Comparison of ENCODE assay signal across 22 cellular contexts in genomic region chr13:52832268-52832667, GRCh38.
DNase-seq lines count a peak whose midpoint lies in the region; ATAC-seq, FAIRE-seq and TF ChIP-seq lines count a peak whose summit lies in the region.
"Had no signal": no experiment of that assay in that cellular context is flagged by ENCODE, and none has a peak within 500 bp of the region (broad histone marks: within the 10 kb centered on the region; RNA-seq: fewer than 3 reads in every experiment).

No MANE protein-coding gene starts in this region.

- peak; percentile 85 for DNase-seq in COR-L47 (lab: John Stamatoyannopoulos, UW)
- DNase-seq in NCI-H2081 treated with DMSO at 0.1 percent for 48 hours (lab: John Stamatoyannopoulos, UW) = peak; percentile 29
- DNase-seq in NCI-H748 treated with DMSO at 0.1 percent for 48 hours (lab: John Stamatoyannopoulos, UW) = peak; percentile 94
- no peak for DNase-seq in activated CD4-positive, CD25-positive, alpha-beta regulatory T cell (lab: John Stamatoyannopoulos, UW)
- no peak for DNase-seq in GOT3 (lab: John Stamatoyannopoulos, UW)
- no peak for DNase-seq in urothelium cell line (ENCODE audit: low spot score)
- DNase-seq: activated CD4-positive, alpha-beta memory T cell treated with anti-CD3 and anti-CD28 coated beads, Interleukin-2, amount 10 ng/mL, durations not matched to agents 7 days and 5 days; activated effector memory CD4-positive, alpha-beta T cell treated with Interleukin-2 at 50 U/mL for 16 hours; activated naive CD8-positive, alpha-beta T cell treated with anti-CD3 and anti-CD28 coated beads, Interleukin-2, amount 10 ng/mL, durations not matched to agents 7 days and 5 days; dorsolateral prefrontal cortex; GF-D8; head of caudate nucleus; MG63; NCI-H524; Right ventricle myocardium superior; SW 1271 had no signal

- H3K36me3 ChIP-seq in HEK293 (ENCODE audit: control insufficient read depth in 2 of 2, insufficient read depth in 1 of 2, low read length in 2 of 2) = no peaks in the 10 kb centered on the region
- H3K36me3 ChIP-seq: MG63, neutrophil, suprapubic skin had no signal

- POLR2A ChIA-PET in HEK293 (lab: Yijun Ruan, JAX) = no interaction called here

- no peak for ATAC-seq in HG03342 (IDR thresholded peaks at IDR 0.05; ENCODE audit: unreplicated experiment)
- ATAC-seq: activated CD4-positive, CD25-positive, alpha-beta regulatory T cell treated with anti-CD3 and anti-CD28 coated beads, Interleukin-2, amount 50 U/mL, for 24 hours; stimulated activated memory B cell treated with anti-CD40 and anti-IgM and Interleukin-4, amounts not matched to agents 10 μg/mL and 1 μg/mL and 100 μg/mL, for 72 hours had no signal

- FAIRE-seq in urothelium cell line (lab: Jason Lieb, UNC) = no peak

- no peak for TF ChIP-seq CTCF in HEK293 (tag by site-specific recombination; IDR thresholded peaks at IDR 0.05)

- no peak overlapping the region for H3K27ac ChIP-seq in HEK293 (ENCODE audit: extremely low read depth, low read depth, low read length)
- H3K27ac ChIP-seq: dorsolateral prefrontal cortex, neutrophil, suprapubic skin had no signal

- CTCF ChIA-PET in HEK293 (lab: Yijun Ruan, JAX) = no interaction called here

- H3K4me1 ChIP-seq in HEK293 (ENCODE audit: control insufficient read depth, insufficient read depth, low read length) = no peaks in the 10 kb centered on the region; the same call in 1 of the 2 replicates
- H3K4me1 ChIP-seq: suprapubic skin had no signal

- H3K9me3 ChIP-seq in HEK293 (ENCODE audit: control insufficient read depth, insufficient read depth, low read depth, low read length) = no peaks in the 10 kb centered on the region
- H3K9me3 ChIP-seq: MG63, neutrophil, suprapubic skin had no signal

- no peak overlapping the region for H3K4me3 ChIP-seq in HEK293 (ENCODE audit: low read depth, low read length)
- H3K4me3 ChIP-seq: dorsolateral prefrontal cortex, MG63, suprapubic skin had no signal

TF ChIP-seq in HEK293, 187 proteins besides CTCF, POLR2A, EP300 and RAD21:
- TF ChIP-seq FEZF1 (tag by site-specific recombination; IDR thresholded peaks at IDR 0.05) = peak; percentile 95
- TF ChIP-seq BCL11A (tag by site-specific recombination; IDR thresholded peaks at IDR 0.05; ENCODE audit: low read depth) = no peak

Comparison
In these comparisons a context has a peak if more than half of its experiments do, and no peak if none do; other contexts are left out.
1. DNase-seq: peak in COR-L47 (single experiment), NCI-H2081 treated with DMSO at 0.1 percent for 48 hours (single experiment) and NCI-H748 treated with DMSO at 0.1 percent for 48 hours (single experiment); none in activated CD4-positive, CD25-positive, alpha-beta regulatory T cell (0 of 4), GOT3 (single experiment) and urothelium cell line (single experiment).